ENCODE assay signal across 28 cellular contexts in genomic region chr1:175185918-175186317, GRCh38. TPM values are rescaled to one million over a fixed set of nuclear protein-coding genes. Genes with fewer than 3 reads are reported as not detected.
DNase-seq lines count a peak whose midpoint lies in the region; ATAC-seq, FAIRE-seq and TF ChIP-seq lines count a peak whose summit lies in the region.
"Had no signal": no experiment of that assay in that cellular context is flagged by ENCODE, and none has a peak within 500 bp of the region (broad histone marks: within the 10 kb centered on the region; RNA-seq: fewer than 3 reads in every experiment).

No MANE protein-coding gene starts in this region.

- no peaks in the 10 kb centered on the region for H3K9me3 ChIP-seq in Karpas-422 (ENCODE audit: low read length)

- no peaks in the 10 kb centered on the region for H3K9me2 ChIP-seq in Karpas-422 (replicated peaks; ENCODE audit: insufficient read depth, low read length)

- ATAC-seq in activated CD8-positive, alpha-beta T cell treated with anti-CD3 and anti-CD28 coated beads for 36 hours, result no peak
- no peak for ATAC-seq in activated CD8-positive, alpha-beta T cell treated with anti-CD3 and anti-CD28 coated beads, Interleukin-2, amount 10 ng/mL, durations not matched to agents 7 days and 5 days
- ATAC-seq in stimulated activated memory B cell treated with anti-CD40 and anti-IgM and Interleukin-4, amounts not matched to agents 10 μg/mL and 1 μg/mL and 100 μg/mL, for 72 hours, result no peak
- ATAC-seq in HG03045 (IDR thresholded peaks at IDR 0.05; ENCODE audit: unreplicated experiment), result no peak
- ATAC-seq: activated CD4-positive, CD25-positive, alpha-beta regulatory T cell treated with anti-CD3 and anti-CD28 coated beads, Interleukin-2, amount 50 U/mL, for 24 hours; activated CD8-positive, alpha-beta memory T cell treated with anti-CD3 and anti-CD28 coated beads, Interleukin-2, amount 10 ng/mL, durations not matched to agents 7 days and 5 days; left colon; Panc1 had no signal

- no peak for FAIRE-seq in urothelium cell line (lab: Jason Lieb, UNC)
- FAIRE-seq: GM18507 had no signal

- CTCF ChIA-PET in activated CD8-positive, alpha-beta T cell treated with anti-CD3 and anti-CD28 coated beads for 36 hours (lab: Charles Lee), result interaction anchor here (0.9 to 8.5 kb wide), 5 partner anchors 11 to 133 kb away, joined by 3 to 64 read pairs (median 39); no protein-coding TSS in a partner anchor
- CTCF ChIA-PET in activated CD8-positive, alpha-beta T cell treated with anti-CD3 and anti-CD28 coated beads, Interleukin-2, amount 10 ng/mL, durations not matched to agents 7 days and 5 days (lab: Charles Lee), result interaction anchor here (1.0 to 7.2 kb wide), 4 partner anchors 15 to 132 kb away, joined by 3 to 89 read pairs (median 43); no protein-coding TSS in a partner anchor

- intact Hi-C loops in activated CD8-positive, alpha-beta T cell treated with anti-CD3 and anti-CD28 coated beads for 36 hours (cut with micrococcal nuclease), result no loop called here
- intact Hi-C loops in activated T-helper 1 cell treated with anti-CD3 and anti-CD28 coated beads, Interleukin-12 subunit alpha, Interleukin-12 subunit beta, Interleukin-2, Interleukin-4 antibody, amounts not matched to agents 30 ng/mL and 10 ng/mL and 1 ng/mL, durations not matched to agents 14 hours and 24 hours and 36 hours (cut with micrococcal nuclease), result no loop called here

- H3K27ac ChIP-seq in Karpas-422 (ENCODE audit: low read length), result peak overlapping the region; percentile 60
- H3K27ac ChIP-seq: epithelial cell of prostate, KMS-11, parathyroid adenoma had no signal

- no peak overlapping the region for H3K9ac ChIP-seq in Karpas-422 (ENCODE audit: low read length)
- H3K9ac ChIP-seq: KMS-11, parathyroid adenoma had no signal

- peaks cover 77% of the 10 kb centered on the region for H3K36me3 ChIP-seq in Karpas-422 (ENCODE audit: insufficient read depth, low read length)

- peaks cover 93% of the 10 kb centered on the region for H3K4me1 Mint-ChIP-seq in activated CD8-positive, alpha-beta T cell treated with anti-CD3 and anti-CD28 coated beads for 36 hours (ENCODE audit: low read depth)
- H3K4me1 Mint-ChIP-seq in activated CD8-positive, alpha-beta T cell treated with anti-CD3 and anti-CD28 coated beads, Interleukin-2, amount 10 ng/mL, durations not matched to agents 7 days and 5 days (ENCODE audit: low read depth), result peaks cover 83% of the 10 kb centered on the region
- peaks cover 96% of the 10 kb centered on the region for H3K4me1 Mint-ChIP-seq in activated T-helper 1 cell treated with anti-CD3 and anti-CD28 coated beads, Interleukin-12 subunit alpha, Interleukin-12 subunit beta, Interleukin-2, Interleukin-4 antibody, amounts not matched to agents 30 ng/mL and 10 ng/mL and 1 ng/mL, durations not matched to agents 14 hours and 24 hours and 36 hours (ENCODE audit: low read depth)
- H3K4me1 Mint-ChIP-seq in stimulated activated memory B cell treated with anti-CD40 and anti-IgM and Interleukin-4, amounts not matched to agents 10 μg/mL and 1 μg/mL and 100 μg/mL, for 72 hours, result peaks cover 100% of the 10 kb centered on the region
- H3K4me1 Mint-ChIP-seq: nephron had no signal

- no peaks in the 10 kb centered on the region for H3K27me3 ChIP-seq in Karpas-422 (ENCODE audit: low read length)

- H3K4me1 ChIP-seq in Karpas-422 (ENCODE audit: low read length), result peaks cover 100% of the 10 kb centered on the region

- H3K9me3 Mint-ChIP-seq in activated CD8-positive, alpha-beta T cell treated with anti-CD3 and anti-CD28 coated beads for 36 hours, result no peaks in the 10 kb centered on the region
- H3K9me3 Mint-ChIP-seq in activated CD8-positive, alpha-beta T cell treated with anti-CD3 and anti-CD28 coated beads, Interleukin-2, amount 10 ng/mL, durations not matched to agents 7 days and 5 days (ENCODE audit: insufficient read depth), result no peaks in the 10 kb centered on the region
- H3K9me3 Mint-ChIP-seq in activated T-helper 1 cell treated with anti-CD3 and anti-CD28 coated beads, Interleukin-12 subunit alpha, Interleukin-12 subunit beta, Interleukin-2, Interleukin-4 antibody, amounts not matched to agents 30 ng/mL and 10 ng/mL and 1 ng/mL, durations not matched to agents 14 hours and 24 hours and 36 hours, result no peaks in the 10 kb centered on the region
- no peaks in the 10 kb centered on the region for H3K9me3 Mint-ChIP-seq in stimulated activated memory B cell treated with anti-CD40 and anti-IgM and Interleukin-4, amounts not matched to agents 10 μg/mL and 1 μg/mL and 100 μg/mL, for 72 hours
- H3K9me3 Mint-ChIP-seq: activated naive CD8-positive, alpha-beta T cell treated with anti-CD3 and anti-CD28 coated beads, Interleukin-2, amount 10 ng/mL, durations not matched to agents 7 days and 5 days; activated T-helper 2 cell treated with anti-CD3 and anti-CD28 coated beads, Interferon-gamma antibody, Interleukin-2, Interleukin-4, amounts not matched to agents 10 μg/mL and 5 μg/mL and 100 μg/mL, durations not matched to agents 14 hours and 24 hours and 36 hours; nephron had no signal

- no peak overlapping the region for H2AFZ ChIP-seq in Karpas-422 (ENCODE audit: low read length)
- H2AFZ ChIP-seq: parathyroid adenoma had no signal

- no peak overlapping the region for H3K4me3 Mint-ChIP-seq in activated CD8-positive, alpha-beta T cell treated with anti-CD3 and anti-CD28 coated beads for 36 hours
- no peak overlapping the region for H3K4me3 Mint-ChIP-seq in activated CD8-positive, alpha-beta T cell treated with anti-CD3 and anti-CD28 coated beads, Interleukin-2, amount 10 ng/mL, durations not matched to agents 7 days and 5 days
- H3K4me3 Mint-ChIP-seq in activated T-helper 1 cell treated with anti-CD3 and anti-CD28 coated beads, Interleukin-12 subunit alpha, Interleukin-12 subunit beta, Interleukin-2, Interleukin-4 antibody, amounts not matched to agents 30 ng/mL and 10 ng/mL and 1 ng/mL, durations not matched to agents 14 hours and 24 hours and 36 hours, result peak overlapping the region; percentile 49
- peak overlapping the region; percentile 32 for H3K4me3 Mint-ChIP-seq in stimulated activated memory B cell treated with anti-CD40 and anti-IgM and Interleukin-4, amounts not matched to agents 10 μg/mL and 1 μg/mL and 100 μg/mL, for 72 hours
- H3K4me3 Mint-ChIP-seq: activated CD8-positive, alpha-beta memory T cell treated with anti-CD3 and anti-CD28 coated beads, Interleukin-2, amount 10 ng/mL, durations not matched to agents 7 days and 5 days; activated naive CD8-positive, alpha-beta T cell treated with anti-CD3 and anti-CD28 coated beads, Interleukin-2, amount 10 ng/mL, durations not matched to agents 7 days and 5 days; nephron had no signal

- peak overlapping the region; percentile 97 for H3K4me2 ChIP-seq in Karpas-422 (ENCODE audit: low read depth, low read length, poor library complexity, severe bottlenecking)
- H3K4me2 ChIP-seq: KMS-11 had no signal

- peak overlapping the region; percentile 50 for H3K27ac Mint-ChIP-seq in activated CD8-positive, alpha-beta T cell treated with anti-CD3 and anti-CD28 coated beads for 36 hours
- no peak overlapping the region for H3K27ac Mint-ChIP-seq in activated CD8-positive, alpha-beta T cell treated with anti-CD3 and anti-CD28 coated beads, Interleukin-2, amount 10 ng/mL, durations not matched to agents 7 days and 5 days
- H3K27ac Mint-ChIP-seq in activated T-helper 1 cell treated with anti-CD3 and anti-CD28 coated beads, Interleukin-12 subunit alpha, Interleukin-12 subunit beta, Interleukin-2, Interleukin-4 antibody, amounts not matched to agents 30 ng/mL and 10 ng/mL and 1 ng/mL, durations not matched to agents 14 hours and 24 hours and 36 hours, result peak overlapping the region; percentile 43
- H3K27ac Mint-ChIP-seq in stimulated activated memory B cell treated with anti-CD40 and anti-IgM and Interleukin-4, amounts not matched to agents 10 μg/mL and 1 μg/mL and 100 μg/mL, for 72 hours, result peak overlapping the region; percentile 81
- H3K27ac Mint-ChIP-seq: activated CD8-positive, alpha-beta memory T cell treated with anti-CD3 and anti-CD28 coated beads, Interleukin-2, amount 10 ng/mL, durations not matched to agents 7 days and 5 days; nephron had no signal

- H3K27me3 Mint-ChIP-seq in activated CD8-positive, alpha-beta T cell treated with anti-CD3 and anti-CD28 coated beads for 36 hours, result no peaks in the 10 kb centered on the region
- H3K27me3 Mint-ChIP-seq in activated CD8-positive, alpha-beta T cell treated with anti-CD3 and anti-CD28 coated beads, Interleukin-2, amount 10 ng/mL, durations not matched to agents 7 days and 5 days (ENCODE audit: low read depth), result no peaks in the 10 kb centered on the region
- H3K27me3 Mint-ChIP-seq in activated T-helper 1 cell treated with anti-CD3 and anti-CD28 coated beads, Interleukin-12 subunit alpha, Interleukin-12 subunit beta, Interleukin-2, Interleukin-4 antibody, amounts not matched to agents 30 ng/mL and 10 ng/mL and 1 ng/mL, durations not matched to agents 14 hours and 24 hours and 36 hours (ENCODE audit: insufficient read depth), result no peaks in the 10 kb centered on the region
- no peaks in the 10 kb centered on the region for H3K27me3 Mint-ChIP-seq in stimulated activated memory B cell treated with anti-CD40 and anti-IgM and Interleukin-4, amounts not matched to agents 10 μg/mL and 1 μg/mL and 100 μg/mL, for 72 hours
- H3K27me3 Mint-ChIP-seq: activated CD8-positive, alpha-beta memory T cell treated with anti-CD3 and anti-CD28 coated beads, Interleukin-2, amount 10 ng/mL, durations not matched to agents 7 days and 5 days; activated naive CD8-positive, alpha-beta T cell treated with anti-CD3 and anti-CD28 coated beads, Interleukin-2, amount 10 ng/mL, durations not matched to agents 7 days and 5 days had no signal

- H3K4me3 ChIP-seq in Karpas-422 (ENCODE audit: low read length), result no peak overlapping the region

- TF ChIP-seq CTCF in activated CD8-positive, alpha-beta T cell treated with anti-CD3 and anti-CD28 coated beads for 36 hours (IDR thresholded peaks at IDR 0.05), result no peak

- POLR2A ChIA-PET in activated CD8-positive, alpha-beta T cell treated with anti-CD3 and anti-CD28 coated beads for 36 hours (lab: Charles Lee), result interaction anchor here (1.3 to 1.6 kb wide), 2 partner anchors 10 to 13 kb away, joined by 4 read pairs; no protein-coding TSS in a partner anchor
- POLR2A ChIA-PET in activated CD8-positive, alpha-beta T cell treated with anti-CD3 and anti-CD28 coated beads, Interleukin-2, amount 10 ng/mL, durations not matched to agents 7 days and 5 days (lab: Charles Lee), result no interaction called here

- H3K79me2 ChIP-seq in Karpas-422 (ENCODE audit: low read length), result peaks cover 100% of the 10 kb centered on the region

- peaks cover 67% of the 10 kb centered on the region for H4K20me1 ChIP-seq in Karpas-422 (ENCODE audit: insufficient read depth, low read depth, low read length)

- DNase-seq in activated CD8-positive, alpha-beta T cell treated with anti-CD3 and anti-CD28 coated beads for 36 hours, result no peak
- no peak for DNase-seq in activated CD8-positive, alpha-beta T cell treated with anti-CD3 and anti-CD28 coated beads, Interleukin-2, amount 10 ng/mL, durations not matched to agents 7 days and 5 days
- no peak for DNase-seq in Karpas-422
- DNase-seq in activated T-helper 1 cell treated with anti-CD3 and anti-CD28 coated beads, Interleukin-12 subunit alpha, Interleukin-12 subunit beta, Interleukin-2, Interleukin-4 antibody, amounts not matched to agents 30 ng/mL and 10 ng/mL and 1 ng/mL, durations not matched to agents 14 hours and 24 hours and 36 hours (ENCODE audit: low spot score), result no peak
- DNase-seq in urothelium cell line (ENCODE audit: low spot score), result no peak
- no peak for DNase-seq in NCI-H1105 (lab: John Stamatoyannopoulos, UW)
- DNase-seq: ACHN; activated CD8-positive, alpha-beta memory T cell treated with anti-CD3 and anti-CD28 coated beads, Interleukin-2, amount 10 ng/mL, durations not matched to agents 7 days and 5 days; activated naive CD8-positive, alpha-beta T cell treated with anti-CD3 and anti-CD28 coated beads, Interleukin-2, amount 10 ng/mL, durations not matched to agents 7 days and 5 days; cerebellar nuclear complex; DMS 273 treated with DMSO at 0.1 percent for 48 hours; head of caudate nucleus; left colon; NCI-H1048; NCI-H1930; stimulated activated CD4-positive, alpha-beta T cell treated with anti-CD3 and anti-CD28 coated beads, Interleukin-15, amount 100 ng/mL, for 24 hours; T1000 had no signal

- peaks cover 64% of the 10 kb centered on the region for H3K36me3 Mint-ChIP-seq in activated CD8-positive, alpha-beta T cell treated with anti-CD3 and anti-CD28 coated beads for 36 hours (ENCODE audit: low read depth)
- H3K36me3 Mint-ChIP-seq in activated CD8-positive, alpha-beta T cell treated with anti-CD3 and anti-CD28 coated beads, Interleukin-2, amount 10 ng/mL, durations not matched to agents 7 days and 5 days (ENCODE audit: low read depth), result peaks cover 83% of the 10 kb centered on the region
- H3K36me3 Mint-ChIP-seq in activated T-helper 1 cell treated with anti-CD3 and anti-CD28 coated beads, Interleukin-12 subunit alpha, Interleukin-12 subunit beta, Interleukin-2, Interleukin-4 antibody, amounts not matched to agents 30 ng/mL and 10 ng/mL and 1 ng/mL, durations not matched to agents 14 hours and 24 hours and 36 hours (ENCODE audit: low read depth), result peaks cover 80% of the 10 kb centered on the region
- peaks cover 85% of the 10 kb centered on the region for H3K36me3 Mint-ChIP-seq in stimulated activated memory B cell treated with anti-CD40 and anti-IgM and Interleukin-4, amounts not matched to agents 10 μg/mL and 1 μg/mL and 100 μg/mL, for 72 hours

RNA-seq across cellular contexts. Expression of gene KIAA0040, which starts 6.7 kb away (rescaled TPM):
- total RNA-seq in activated CD8-positive, alpha-beta T cell treated with anti-CD3 and anti-CD28 coated beads for 36 hours, result 10 to 100 TPM; 20.8 to 21.1 TPM
- 10 to 100 TPM; 50.8 to 51.0 TPM for total RNA-seq in activated CD8-positive, alpha-beta T cell treated with anti-CD3 and anti-CD28 coated beads, Interleukin-2, amount 10 ng/mL, durations not matched to agents 7 days and 5 days
- total RNA-seq in Karpas-422 (2014; rRNA removed; shearing (Covaris generic); ENCODE audit: low replicate concordance), result 48.5 and 86.6 TPM in 2 replicates
- 43.8 and 45.6 TPM in 2 replicates for total RNA-seq in activated T-helper 1 cell treated with anti-CD3 and anti-CD28 coated beads, Interleukin-12 subunit alpha, Interleukin-12 subunit beta, Interleukin-2, Interleukin-4 antibody, amounts not matched to agents 30 ng/mL and 10 ng/mL and 1 ng/mL, durations not matched to agents 14 hours and 24 hours and 36 hours
- total RNA-seq: G401 had no signal

Comparison
In these comparisons a context has a peak if more than half of its experiments do, and no peak if none do; other contexts are left out.
1. H3K4me3 Mint-ChIP-seq: peak in activated T-helper 1 cell treated with anti-CD3 and anti-CD28 coated beads, Interleukin-12 subunit alpha, Interleukin-12 subunit beta, Interleukin-2, Interleukin-4 antibody, amounts not matched to agents 30 ng/mL and 10 ng/mL and 1 ng/mL, durations not matched to agents 14 hours and 24 hours and 36 hours (single experiment) and stimulated activated memory B cell treated with anti-CD40 and anti-IgM and Interleukin-4, amounts not matched to agents 10 μg/mL and 1 μg/mL and 100 μg/mL, for 72 hours (single experiment); none in activated CD8-positive, alpha-beta T cell treated with anti-CD3 and anti-CD28 coated beads for 36 hours (single experiment) and activated CD8-positive, alpha-beta T cell treated with anti-CD3 and anti-CD28 coated beads, Interleukin-2, amount 10 ng/mL, durations not matched to agents 7 days and 5 days (single experiment).